In the genomic region with DNA sequence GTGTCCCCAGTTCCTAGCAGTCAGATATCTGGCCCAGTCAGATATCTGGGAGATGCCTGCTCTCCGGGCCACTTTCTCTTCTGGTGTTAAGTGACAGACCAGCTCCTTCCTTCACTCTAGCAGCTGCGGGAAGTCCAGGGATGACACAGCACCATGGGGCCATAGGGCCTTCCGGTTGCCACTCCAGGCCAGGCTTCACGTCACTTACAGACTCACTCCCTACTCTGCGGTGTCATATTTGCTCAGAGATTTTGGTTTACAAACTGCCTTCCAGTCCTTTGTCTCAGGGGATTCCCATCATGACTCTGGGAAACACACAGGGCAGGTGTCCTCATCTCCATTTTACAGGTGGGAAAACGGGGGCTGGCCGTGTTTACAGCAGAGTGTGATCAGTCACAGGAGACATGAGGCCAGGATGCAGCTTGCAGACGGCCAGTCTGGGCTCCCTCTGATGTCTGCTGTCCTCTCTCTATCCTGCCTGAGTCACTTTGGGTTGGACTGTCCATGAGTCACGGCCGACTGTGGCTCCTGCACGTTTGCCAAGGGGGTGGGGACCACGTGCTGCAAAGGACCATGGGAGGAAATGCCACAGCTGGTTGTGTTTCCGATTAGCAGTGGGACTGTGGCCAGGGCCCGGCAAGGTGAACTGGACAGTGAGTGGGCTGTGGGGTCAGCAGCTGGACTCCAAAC, we compare ENCODE assay signal across 1 cellular context.
TF ChIP-seq lines count a peak whose summit lies in the region.

No MANE protein-coding gene starts in this region.

TF ChIP-seq in K562, 482 proteins besides CTCF, POLR2A, EP300 and RAD21 (continued from another document):
- TF ChIP-seq FOXA3 (CRISPR knock-in tag; conservative IDR thresholded peaks at IDR 0.05 in 1 of 2, IDR thresholded peaks at IDR 0.05 in 1 of 2) (0 out of 4 replicates have a peak, but pooled peaks of 1 of the 2 experiments have one; percentile 39), TARDBP (IDR thresholded peaks at IDR 0.05) (0 out of 2 replicates have a peak, but pooled peaks have one; percentile 17), TEAD4 (IDR thresholded peaks at IDR 0.05; ENCODE audit: low read length) (no peak), TEAD4 (CRISPR knock-in tag; IDR thresholded peaks at IDR 0.05; ENCODE audit: borderline replicate concordance) (no peak), MEIS2 (IDR thresholded peaks at IDR 0.05; ENCODE audit: partially characterized antibody) (peak; percentile 53), EP400 (IDR thresholded peaks at IDR 0.05) (peak; percentile 74), RCOR1 (IDR thresholded peaks at IDR 0.05; ENCODE audit: borderline replicate concordance in 1 of 2, low read depth in 2 of 2, low read length in 2 of 2) (0 out of 4 replicates have a peak, but pooled peaks of 1 of the 2 experiments have one; percentile 29), CBX5 (IDR thresholded peaks at IDR 0.05; ENCODE audit: borderline replicate concordance, low read depth) (no peak), OTX1 (CRISPR knock-in tag; IDR thresholded peaks at IDR 0.05) (no peak), KAT7 (CRISPR knock-in tag; IDR thresholded peaks at IDR 0.05; ENCODE audit: borderline replicate concordance) (no peak), ZFX (CRISPR knock-in tag; IDR thresholded peaks at IDR 0.05) (peak; percentile 63), HDAC3 (IDR thresholded peaks at IDR 0.05; ENCODE audit: borderline replicate concordance, partially characterized antibody) (peak; percentile 48), TCF3 (CRISPR knock-in tag; IDR thresholded peaks at IDR 0.05) (peak; percentile 66)
- TF ChIP-seq, protein P1, sequence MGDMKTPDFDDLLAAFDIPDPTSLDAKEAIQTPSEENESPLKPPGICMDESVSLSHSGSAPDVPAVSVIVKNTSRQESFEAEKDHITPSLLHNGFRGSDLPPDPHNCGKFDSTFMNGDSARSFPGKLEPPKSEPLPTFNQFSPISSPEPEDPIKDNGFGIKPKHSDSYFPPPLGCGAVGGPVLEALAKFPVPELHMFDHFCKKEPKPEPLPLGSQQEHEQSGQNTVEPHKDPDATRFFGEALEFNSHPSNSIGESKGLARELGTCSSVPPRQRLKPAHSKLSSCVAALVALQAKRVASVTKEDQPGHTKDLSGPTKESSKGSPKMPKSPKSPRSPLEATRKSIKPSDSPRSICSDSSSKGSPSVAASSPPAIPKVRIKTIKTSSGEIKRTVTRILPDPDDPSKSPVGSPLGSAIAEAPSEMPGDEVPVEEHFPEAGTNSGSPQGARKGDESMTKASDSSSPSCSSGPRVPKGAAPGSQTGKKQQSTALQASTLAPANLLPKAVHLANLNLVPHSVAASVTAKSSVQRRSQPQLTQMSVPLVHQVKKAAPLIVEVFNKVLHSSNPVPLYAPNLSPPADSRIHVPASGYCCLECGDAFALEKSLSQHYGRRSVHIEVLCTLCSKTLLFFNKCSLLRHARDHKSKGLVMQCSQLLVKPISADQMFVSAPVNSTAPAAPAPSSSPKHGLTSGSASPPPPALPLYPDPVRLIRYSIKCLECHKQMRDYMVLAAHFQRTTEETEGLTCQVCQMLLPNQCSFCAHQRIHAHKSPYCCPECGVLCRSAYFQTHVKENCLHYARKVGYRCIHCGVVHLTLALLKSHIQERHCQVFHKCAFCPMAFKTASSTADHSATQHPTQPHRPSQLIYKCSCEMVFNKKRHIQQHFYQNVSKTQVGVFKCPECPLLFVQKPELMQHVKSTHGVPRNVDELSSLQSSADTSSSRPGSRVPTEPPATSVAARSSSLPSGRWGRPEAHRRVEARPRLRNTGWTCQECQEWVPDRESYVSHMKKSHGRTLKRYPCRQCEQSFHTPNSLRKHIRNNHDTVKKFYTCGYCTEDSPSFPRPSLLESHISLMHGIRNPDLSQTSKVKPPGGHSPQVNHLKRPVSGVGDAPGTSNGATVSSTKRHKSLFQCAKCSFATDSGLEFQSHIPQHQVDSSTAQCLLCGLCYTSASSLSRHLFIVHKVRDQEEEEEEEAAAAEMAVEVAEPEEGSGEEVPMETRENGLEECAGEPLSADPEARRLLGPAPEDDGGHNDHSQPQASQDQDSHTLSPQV (IDR thresholded peaks at IDR 0.05): peak; percentile 75; the same call in 1 of the 2 replicates
- TF ChIP-seq, protein P2, sequence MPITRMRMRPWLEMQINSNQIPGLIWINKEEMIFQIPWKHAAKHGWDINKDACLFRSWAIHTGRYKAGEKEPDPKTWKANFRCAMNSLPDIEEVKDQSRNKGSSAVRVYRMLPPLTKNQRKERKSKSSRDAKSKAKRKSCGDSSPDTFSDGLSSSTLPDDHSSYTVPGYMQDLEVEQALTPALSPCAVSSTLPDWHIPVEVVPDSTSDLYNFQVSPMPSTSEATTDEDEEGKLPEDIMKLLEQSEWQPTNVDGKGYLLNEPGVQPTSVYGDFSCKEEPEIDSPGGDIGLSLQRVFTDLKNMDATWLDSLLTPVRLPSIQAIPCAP (CRISPR knock-in tag; IDR thresholded peaks at IDR 0.05; ENCODE audit: borderline replicate concordance): no peak
TF ChIP-seq in K562: peak in this region for 105.
